Comparison of ENCODE assay signal across 10 cellular contexts in genomic region chr15:75112848-75113492, GRCh38.
DNase-seq lines count a peak whose midpoint lies in the region; ATAC-seq and TF ChIP-seq lines count a peak whose summit lies in the region.
"Had no signal": no experiment of that assay in that cellular context is flagged by ENCODE, and none has a peak within 500 bp of the region (broad histone marks: within the 10 kb centered on the region; RNA-seq: fewer than 3 reads in every experiment).

No MANE protein-coding gene starts in this region.

- WGBS in GM23248 (ENCODE audit: low coverage in 1 of 2, low lambda C conversion rate in 2 of 2, missing lambda C conversion rate in 2 of 2), 2 experiments = 44 to 54% methylated on average over 3 of the region's 3 CpGs

- in situ Hi-C loops in GM23248 (cut with MboI) = no loop called here

- intact Hi-C loops in left ventricle myocardium inferior (cut with micrococcal nuclease) = no loop called here
- intact Hi-C loops in cardiac septum (cut with DNase I) = no loop called here

- DNase-seq in left ventricle myocardium inferior (no peak), cardiac septum (ENCODE audit: low spot score) (no peak), NOMO-1 (lab: John Stamatoyannopoulos, UW; ENCODE audit: unreplicated experiment in 2 of 2) (peak; percentile 60 to 75), NCI-H2171 (lab: John Stamatoyannopoulos, UW) (no peak), GM23248 (no peak), NCI-H1105 treated with DMSO at 0.1 percent for 48 hours (lab: John Stamatoyannopoulos, UW) (no peak), retina (no peak)
- DNase-seq: ACHN had no signal

- H3K27me3 ChIP-seq in left ventricle myocardium inferior (ENCODE audit: low read depth) (no peaks in the 10 kb centered on the region), GM23248 (replicated peaks; ENCODE audit: insufficient read depth) (no peaks in the 10 kb centered on the region)

- H3K36me3 ChIP-seq in left ventricle myocardium inferior (no peaks in the 10 kb centered on the region), GM23248 (ENCODE audit: low read depth) (no peaks in the 10 kb centered on the region)

- H3K9me2 ChIP-seq in GM23248 (ENCODE audit: insufficient read depth) = no peaks in the 10 kb centered on the region

- no peaks in the 10 kb centered on the region for H3K79me2 ChIP-seq in GM23248 (ENCODE audit: insufficient read depth)

- TF ChIP-seq CTCF in left ventricle myocardium inferior (IDR thresholded peaks at IDR 0.05; ENCODE audit: borderline replicate concordance) = no peak

- peak overlapping the region; percentile 4 for H3K27ac ChIP-seq in left ventricle myocardium inferior (replicated peaks)
- no peak overlapping the region for H3K27ac ChIP-seq in GM23248
- H3K27ac ChIP-seq: KMS-11 had no signal

- H4K20me1 ChIP-seq in GM23248 (ENCODE audit: insufficient read depth) = no peaks in the 10 kb centered on the region

- no peaks in the 10 kb centered on the region for H3K4me1 ChIP-seq in left ventricle myocardium inferior
- peaks cover 10% of the 10 kb centered on the region for H3K4me1 ChIP-seq in GM23248 (ENCODE audit: insufficient read depth)

- peaks cover 17% of the 10 kb centered on the region for H3K9me3 ChIP-seq in left ventricle myocardium inferior (replicated peaks)
- peaks cover 4% of the 10 kb centered on the region for H3K9me3 ChIP-seq in GM23248 (ENCODE audit: low read depth)

- no peak overlapping the region for H3K4me3 ChIP-seq in left ventricle myocardium inferior
- H3K4me3 ChIP-seq in GM23248 = no peak overlapping the region

- ATAC-seq in HG02840 (IDR thresholded peaks at IDR 0.05; ENCODE audit: low FRiP score, unreplicated experiment) = peak; percentile 56

- no peak overlapping the region for H2AFZ ChIP-seq in GM23248

- H3K9ac ChIP-seq in GM23248 = no peak overlapping the region
- H3K9ac ChIP-seq: KMS-11 had no signal

- H3K4me2 ChIP-seq in GM23248 (ENCODE audit: unreplicated experiment) = no peak overlapping the region
- H3K4me2 ChIP-seq: KMS-11 had no signal

- H3F3A ChIP-seq in GM23248 (ENCODE audit: insufficient read depth) = peaks cover 9% of the 10 kb centered on the region

Comparison
In these comparisons a context has a peak if more than half of its experiments do, and no peak if none do; other contexts are left out.
1. DNase-seq: peak in NOMO-1 (2 of 2); none in left ventricle myocardium inferior (single experiment), cardiac septum (single experiment), NCI-H2171 (single experiment), GM23248 (single experiment), NCI-H1105 treated with DMSO at 0.1 percent for 48 hours (single experiment) and retina (single experiment).